In the genomic region with DNA sequence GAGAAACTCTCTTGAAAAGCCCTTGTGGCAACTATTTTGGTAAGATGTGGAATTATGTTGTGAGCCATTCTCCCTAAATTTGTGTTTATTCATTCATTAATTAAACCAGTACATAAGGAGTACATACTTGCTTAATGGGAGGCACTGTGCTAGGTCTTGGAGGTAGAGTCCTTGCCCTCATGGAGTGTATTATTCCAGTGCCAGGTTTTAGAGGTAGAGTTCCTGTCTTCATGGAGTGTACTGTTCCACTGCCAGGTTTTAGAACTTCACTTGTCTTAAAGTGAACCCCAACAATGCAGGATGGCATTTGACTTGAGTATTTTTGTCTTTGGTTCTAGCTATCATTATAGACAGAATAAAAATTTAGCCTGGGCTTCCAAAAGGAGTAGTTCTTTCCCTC, we compare ENCODE assay signal across 2 cellular contexts.
TF ChIP-seq lines count a peak whose summit lies in the region.

No MANE protein-coding gene starts in this region.

TF ChIP-seq in IMR-90, 13 proteins besides CTCF, POLR2A, EP300 and RAD21:
- TF ChIP-seq, protein P1, sequence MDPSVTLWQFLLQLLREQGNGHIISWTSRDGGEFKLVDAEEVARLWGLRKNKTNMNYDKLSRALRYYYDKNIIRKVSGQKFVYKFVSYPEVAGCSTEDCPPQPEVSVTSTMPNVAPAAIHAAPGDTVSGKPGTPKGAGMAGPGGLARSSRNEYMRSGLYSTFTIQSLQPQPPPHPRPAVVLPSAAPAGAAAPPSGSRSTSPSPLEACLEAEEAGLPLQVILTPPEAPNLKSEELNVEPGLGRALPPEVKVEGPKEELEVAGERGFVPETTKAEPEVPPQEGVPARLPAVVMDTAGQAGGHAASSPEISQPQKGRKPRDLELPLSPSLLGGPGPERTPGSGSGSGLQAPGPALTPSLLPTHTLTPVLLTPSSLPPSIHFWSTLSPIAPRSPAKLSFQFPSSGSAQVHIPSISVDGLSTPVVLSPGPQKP (IDR thresholded peaks at IDR 0.05; ENCODE audit: borderline replicate concordance, low read depth, low read length), result no peak
- TF ChIP-seq MAZ (IDR thresholded peaks at IDR 0.05; ENCODE audit: borderline replicate concordance, low read depth, low read length) (no peak), SMC3 (IDR thresholded peaks at IDR 0.05; ENCODE audit: low read depth, low read length) (no peak), CHD1 (IDR thresholded peaks at IDR 0.05; ENCODE audit: low read depth, low read length) (no peak)
- TF ChIP-seq, protein P2, sequence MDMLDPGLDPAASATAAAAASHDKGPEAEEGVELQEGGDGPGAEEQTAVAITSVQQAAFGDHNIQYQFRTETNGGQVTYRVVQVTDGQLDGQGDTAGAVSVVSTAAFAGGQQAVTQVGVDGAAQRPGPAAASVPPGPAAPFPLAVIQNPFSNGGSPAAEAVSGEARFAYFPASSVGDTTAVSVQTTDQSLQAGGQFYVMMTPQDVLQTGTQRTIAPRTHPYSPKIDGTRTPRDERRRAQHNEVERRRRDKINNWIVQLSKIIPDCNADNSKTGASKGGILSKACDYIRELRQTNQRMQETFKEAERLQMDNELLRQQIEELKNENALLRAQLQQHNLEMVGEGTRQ (IDR thresholded peaks at IDR 0.05; ENCODE audit: low read depth, low read length), result no peak

TF ChIP-seq in K562, 482 proteins besides CTCF, POLR2A, EP300 and RAD21:
- peak; percentile 27; the same call in 1 of the 2 replicates for TF ChIP-seq FOXM1 (IDR thresholded peaks at IDR 0.05; ENCODE audit: low read depth)
- no peak for TF ChIP-seq FOXM1 (CRISPR knock-in tag; IDR thresholded peaks at IDR 0.05; ENCODE audit: low read depth)
- TF ChIP-seq ASH1L (IDR thresholded peaks at IDR 0.05; ENCODE audit: borderline replicate concordance, low read depth, partially characterized antibody), result no peak
- TF ChIP-seq NEUROD1 (IDR thresholded peaks at IDR 0.05; ENCODE audit: borderline replicate concordance, low read depth, low read length, partially characterized antibody), result peak; percentile 94
- no peak for TF ChIP-seq MCM3 (IDR thresholded peaks at IDR 0.05)
- peak; percentile 33 for TF ChIP-seq HDAC3 (IDR thresholded peaks at IDR 0.05; ENCODE audit: borderline replicate concordance, partially characterized antibody)
- TF ChIP-seq, protein P3, sequence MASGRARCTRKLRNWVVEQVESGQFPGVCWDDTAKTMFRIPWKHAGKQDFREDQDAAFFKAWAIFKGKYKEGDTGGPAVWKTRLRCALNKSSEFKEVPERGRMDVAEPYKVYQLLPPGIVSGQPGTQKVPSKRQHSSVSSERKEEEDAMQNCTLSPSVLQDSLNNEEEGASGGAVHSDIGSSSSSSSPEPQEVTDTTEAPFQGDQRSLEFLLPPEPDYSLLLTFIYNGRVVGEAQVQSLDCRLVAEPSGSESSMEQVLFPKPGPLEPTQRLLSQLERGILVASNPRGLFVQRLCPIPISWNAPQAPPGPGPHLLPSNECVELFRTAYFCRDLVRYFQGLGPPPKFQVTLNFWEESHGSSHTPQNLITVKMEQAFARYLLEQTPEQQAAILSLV (tag; IDR thresholded peaks at IDR 0.05), result no peak
